8 cellular contexts compared by ENCODE assay signal in genomic region chr16:69329369-69330285, GRCh38. TPM values are rescaled to one million over a fixed set of nuclear protein-coding genes. Genes with fewer than 3 reads are reported as not detected.
DNase-seq lines count a peak whose midpoint lies in the region; ATAC-seq and TF ChIP-seq lines count a peak whose summit lies in the region.

No MANE protein-coding gene starts in this region.

- H3K36me3 ChIP-seq in RWPE2 (ENCODE audit: low read depth), result peaks cover 74% of the 10 kb centered on the region
- H3K36me3 ChIP-seq in left lung, result peaks cover 0 to 67% of the 10 kb centered on the region in 2 donors

- H3K36me3 Mint-ChIP-seq in MCF 10A (ENCODE audit: insufficient read depth, unreplicated experiment), result peaks cover 81% of the 10 kb centered on the region

- H3K27me3 ChIP-seq in RWPE2 (ENCODE audit: insufficient read depth, poor library complexity, severe bottlenecking) (no peaks in the 10 kb centered on the region), left lung (no peaks in the 10 kb centered on the region)

- peak overlapping the region; percentile 81 for H3K4me3 Mint-ChIP-seq in MCF 10A (ENCODE audit: unreplicated experiment)

- no peaks in the 10 kb centered on the region for H3K27me3 Mint-ChIP-seq in MCF 10A (ENCODE audit: insufficient read depth, unreplicated experiment)

- H3K9me3 Mint-ChIP-seq in MCF 10A (ENCODE audit: unreplicated experiment), result no peaks in the 10 kb centered on the region

- ATAC-seq in GM18867 (IDR thresholded peaks at IDR 0.05; ENCODE audit: unreplicated experiment), result peak; percentile 33
- peak; percentile 38 for ATAC-seq in HG02840 (IDR thresholded peaks at IDR 0.05; ENCODE audit: low FRiP score, unreplicated experiment)
- peak; percentile 26 for ATAC-seq in RWPE2 (ENCODE audit: low read depth)
- peak; percentile 51 for ATAC-seq in left lung

- peak overlapping the region; percentile 35 for H3K27ac Mint-ChIP-seq in MCF 10A (ENCODE audit: low read depth, unreplicated experiment)

- H3K9me3 ChIP-seq in RWPE2 (ENCODE audit: severe bottlenecking) (no peaks in the 10 kb centered on the region), left lung (no peaks in the 10 kb centered on the region)

- peak overlapping the region; percentile 57 for H3K27ac ChIP-seq in RWPE2 (ENCODE audit: poor library complexity, severe bottlenecking)
- peak overlapping the region in 1 of 2 donors; percentile 90 for H3K27ac ChIP-seq in left lung

- intact Hi-C loops in MCF 10A (cut with micrococcal nuclease) (loop anchor here (1.0 kb wide), 1 partner anchor 10 kb away; the partner anchor contains the start of genes COG8 and NIP7), left lung (cut with DNase I) (no loop called here)

- H3K4me1 ChIP-seq in RWPE2 (ENCODE audit: insufficient read depth, poor library complexity, severe bottlenecking), result peaks cover 13% of the 10 kb centered on the region
- peaks cover 18 to 57% of the 10 kb centered on the region in 2 donors for H3K4me1 ChIP-seq in left lung

- POLR2A ChIA-PET in MCF 10A (lab: Yijun Ruan, JAX), result interaction anchor here (0.5 to 9.0 kb wide), 19 partner anchors 9 to 1445 kb away, joined by 3 to 114 read pairs (median 4); partner anchors contain the start of genes COG8, NIP7, NRN1L and SNTB2

- H3K4me1 Mint-ChIP-seq in MCF 10A (ENCODE audit: insufficient read depth, unreplicated experiment), result peaks cover 24% of the 10 kb centered on the region

- CTCF ChIA-PET in MCF 10A (lab: Yijun Ruan, JAX), result interaction anchor here (0.6 to 1.5 kb wide), 7 partner anchors 9 to 329 kb away, joined by 3 to 5 read pairs (median 3); no protein-coding TSS in a partner anchor

- no peak for TF ChIP-seq CTCF in RWPE2 (IDR thresholded peaks at IDR 0.05; ENCODE audit: poor library complexity, severe bottlenecking)
- no peak for TF ChIP-seq CTCF in MCF 10A (IDR thresholded peaks at IDR 0.05; ENCODE audit: unreplicated experiment)
- no peak for TF ChIP-seq CTCF in left lung (IDR thresholded peaks at IDR 0.05)

- DNase-seq in RWPE2 (ENCODE audit: low spot score) (peak; percentile 61), MCF 10A (ENCODE audit: unreplicated experiment) (peak; percentile 21), left lung (peak in 1 of 2 donors; percentile 34), NCI-H1092 (lab: John Stamatoyannopoulos, UW) (no peak), NK-92 (lab: John Stamatoyannopoulos, UW; ENCODE audit: unreplicated experiment) (no peak)
- DNase-seq in stimulated activated CD4-positive, alpha-beta T cell treated with anti-CD3 and anti-CD28 coated beads, Interleukin-4, amount 100 ng/mL, for 4 hours, result peak; percentile 49 to 61

- H3K4me3 ChIP-seq in RWPE2 (ENCODE audit: severe bottlenecking) (peak overlapping the region; percentile 83), left lung (peak overlapping the region; percentile 90 to 96)

- BruUV-seq in MCF 10A (replicated peaks; lab: Mats Ljungman, UMichigan), result no TSS peak

RNA-seq across cellular contexts. Expression of gene PDF, which starts 0.8 kb away (rescaled TPM):
- total RNA-seq in MCF 10A (2022) (19.4 and 24.8 TPM in 2 replicates), left lung (10 to 100 TPM in 1 of 2 donors, 1 to 10 TPM in 1; 8.7 to 16.3 TPM)

RNA-seq across cellular contexts. Expression of gene COG8, which starts 9.7 kb away (rescaled TPM):
- 29.3 and 33.3 TPM in 2 replicates for total RNA-seq in MCF 10A (2022)
- 10 to 100 TPM; 29.9 to 34.3 TPM for total RNA-seq in left lung

RNA-seq across cellular contexts. Expression of gene NIP7, which starts 9.9 kb away (rescaled TPM):
- 55.4 and 62.1 TPM in 2 replicates for total RNA-seq in MCF 10A (2022)
- total RNA-seq in left lung, result 10 to 100 TPM; 17.4 to 25.8 TPM

RNA-seq across cellular contexts. Expression of gene VPS4A, which starts 18.5 kb away (rescaled TPM):
- total RNA-seq in MCF 10A (2022) (34.4 and 38.6 TPM in 2 replicates), left lung (10 to 100 TPM; 20.6 to 25.9 TPM)

RNA-seq across cellular contexts. Expression of gene TMED6, which starts 22.0 kb away (rescaled TPM):
- total RNA-seq in MCF 10A (2022), result 0.51 and 1.2 TPM in 2 replicates
- 1 to 10 TPM; 1.2 to 4.2 TPM for total RNA-seq in left lung

Comparison
In these comparisons a context has a peak if more than half of its experiments do, and no peak if none do; other contexts are left out.
1. DNase-seq: peak in RWPE2 (single experiment), MCF 10A (single experiment) and stimulated activated CD4-positive, alpha-beta T cell treated with anti-CD3 and anti-CD28 coated beads, Interleukin-4, amount 100 ng/mL, for 4 hours (2 of 2); none in NCI-H1092 (single experiment) and NK-92 (single experiment).
2. Peak in every context shown above with its lines, with median percentiles within 50 percentile points of each other: ATAC-seq.